ENCODE assay signal across 9 cellular contexts in genomic region chr6:26533532-26533931, GRCh38. TPM values are rescaled to one million over a fixed set of nuclear protein-coding genes. Genes with fewer than 3 reads are reported as not detected.
DNase-seq lines count a peak whose midpoint lies in the region; ATAC-seq and TF ChIP-seq lines count a peak whose summit lies in the region.
"Had no signal": no experiment of that assay in that cellular context is flagged by ENCODE, and none has a peak within 500 bp of the region (broad histone marks: within the 10 kb centered on the region; RNA-seq: fewer than 3 reads in every experiment).

No MANE protein-coding gene starts in this region.

- DNase-seq in CD8-positive, alpha-beta T cell, result no peak
- DNase-seq in PC-9 (no peak), epithelial cell of esophagus (ENCODE audit: low read depth) (no peak), NCI-H146 treated with DMSO at 0.1 percent for 48 hours (lab: John Stamatoyannopoulos, UW; ENCODE audit: unreplicated experiment) (no peak), EL (no peak)

- H3K9me3 Mint-ChIP-seq in CD8-positive, alpha-beta T cell, result no peaks in the 10 kb centered on the region

- H3K9ac ChIP-seq in parathyroid adenoma, result no peak overlapping the region

- peak overlapping the region; percentile 97 for H3K27ac Mint-ChIP-seq in CD8-positive, alpha-beta T cell

- H3K27me3 ChIP-seq in CD8-positive, alpha-beta T cell (ENCODE audit: insufficient read depth, low read length), result no peaks in the 10 kb centered on the region
- no peaks in the 10 kb centered on the region for H3K27me3 ChIP-seq in PC-9 (ENCODE audit: insufficient read depth, low read depth)
- H3K27me3 ChIP-seq in parathyroid adenoma (ENCODE audit: control insufficient read depth, insufficient read depth, low read length), result no peaks in the 10 kb centered on the region

- POLR2A ChIA-PET in CD8-positive, alpha-beta T cell (lab: Charles Lee), result interaction anchor here (0.7 to 2.4 kb wide), 15 partner anchors 12 to 600 kb away, joined by 3 to 21 read pairs (median 4); a partner anchor contains a TSS
- POLR2A ChIA-PET in PC-9 (lab: Charles Lee; ENCODE audit: unreplicated experiment), result interaction anchor here (0.5 to 1.0 kb wide), 9 partner anchors 11 to 664 kb away, joined by 3 to 15 read pairs (median 4); a partner anchor contains a TSS

- H3K4me3 ChIP-seq in CD8-positive, alpha-beta T cell (ENCODE audit: low read depth, low read length), result peak overlapping the region; percentile 80
- peak overlapping the region; percentile 81 for H3K4me3 ChIP-seq in PC-9
- peak overlapping the region; percentile 76 for H3K4me3 ChIP-seq in epithelial cell of esophagus (ENCODE audit: low read length)
- H3K4me3 ChIP-seq in parathyroid adenoma (ENCODE audit: low read depth, low read length), result peak overlapping the region; percentile 84

- H2AFZ ChIP-seq in PC-9, result peak overlapping the region; percentile 88
- peak overlapping the region; percentile 66 for H2AFZ ChIP-seq in parathyroid adenoma

- intact Hi-C loops in CD8-positive, alpha-beta T cell (cut with DNase I, micrococcal nuclease), result loop anchor here (2.0 to 10.0 kb wide), 5 partner anchors 93 to 1609 kb away; partner anchors contain the start of gene BTN3A3 (in 1 of the 2)
- intact Hi-C loops in PC-9 (cut with micrococcal nuclease; ENCODE audit: unreplicated experiment), result loop anchor here (1.0 kb wide), 1 partner anchor 12 kb away; no protein-coding TSS in a partner anchor

- H3K36me3 Mint-ChIP-seq in CD8-positive, alpha-beta T cell, result peaks cover 22% of the 10 kb centered on the region

- peak overlapping the region; percentile 83 for H3K4me2 ChIP-seq in PC-9
- peak overlapping the region; percentile 94 for H3K4me2 ChIP-seq in parathyroid adenoma (ENCODE audit: low read length)

- BruUV-seq in PC-9 (replicated peaks; lab: Mats Ljungman, UMichigan), result no TSS peak

- H3K27me3 Mint-ChIP-seq in CD8-positive, alpha-beta T cell (ENCODE audit: low read depth), result peaks cover 2% of the 10 kb centered on the region

- H3F3A ChIP-seq in PC-9 (ENCODE audit: insufficient read depth, low read depth), result peaks cover 42% of the 10 kb centered on the region; the same call in 1 of the 2 replicates

- H3K4me3 Mint-ChIP-seq in CD8-positive, alpha-beta T cell, result peak overlapping the region; percentile 100

- H3K9me2 ChIP-seq in PC-9 (ENCODE audit: insufficient read depth), result no peaks in the 10 kb centered on the region

- H3K36me3 ChIP-seq in CD8-positive, alpha-beta T cell (ENCODE audit: insufficient read depth, low read length), result no peaks in the 10 kb centered on the region
- H3K36me3 ChIP-seq in PC-9 (ENCODE audit: low read depth) (no peaks in the 10 kb centered on the region), parathyroid adenoma (ENCODE audit: control insufficient read depth, insufficient read depth, low read length) (no peaks in the 10 kb centered on the region)

- H3K4me1 ChIP-seq in CD8-positive, alpha-beta T cell (ENCODE audit: insufficient read depth, low read length), result peaks cover 25% of the 10 kb centered on the region
- H3K4me1 ChIP-seq in PC-9 (replicated peaks; ENCODE audit: insufficient read depth) (peaks cover 15% of the 10 kb centered on the region), parathyroid adenoma (peaks cover 6% of the 10 kb centered on the region)

- H3K9me3 ChIP-seq in CD8-positive, alpha-beta T cell (ENCODE audit: low read length), result no peaks in the 10 kb centered on the region
- H3K9me3 ChIP-seq in PC-9 (ENCODE audit: insufficient read depth, low read depth) (no peaks in the 10 kb centered on the region), parathyroid adenoma (ENCODE audit: control insufficient read depth, low read length) (no peaks in the 10 kb centered on the region)

- no peak for TF ChIP-seq CTCF in CD8-positive, alpha-beta T cell (IDR thresholded peaks at IDR 0.05)
- TF ChIP-seq CTCF in PC-9 (conservative IDR thresholded peaks at IDR 0.05), result no peak
- no peak for TF ChIP-seq CTCF in epithelial cell of esophagus (IDR thresholded peaks at IDR 0.05; ENCODE audit: insufficient read depth, low read depth, low read length, missing control alignments)
- TF ChIP-seq CTCF in parathyroid adenoma (IDR thresholded peaks at IDR 0.05), result no peak

- peaks cover 46% of the 10 kb centered on the region for H3K4me1 Mint-ChIP-seq in CD8-positive, alpha-beta T cell (ENCODE audit: low read depth)

- peak overlapping the region; percentile 53 for H3K27ac ChIP-seq in CD8-positive, alpha-beta T cell (ENCODE audit: low read depth, low read length)
- H3K27ac ChIP-seq in PC-9 (peak overlapping the region; percentile 21; the same call in 1 of the 2 replicates), parathyroid adenoma (peak overlapping the region; percentile 59)

- CTCF ChIA-PET in CD8-positive, alpha-beta T cell (lab: Charles Lee), result interaction anchor here (0.8 to 2.2 kb wide), 9 partner anchors 9 to 192 kb away, joined by 3 to 14 read pairs (median 6); no protein-coding TSS in a partner anchor
- CTCF ChIA-PET in PC-9 (lab: Charles Lee), result interaction anchor here (0.6 to 1.0 kb wide), 4 partner anchors 204 to 336 kb away, joined by 3 to 6 read pairs (median 4); no protein-coding TSS in a partner anchor

- ATAC-seq in CD8-positive, alpha-beta T cell, result no peak
- no peak for ATAC-seq in GM21717 (IDR thresholded peaks at IDR 0.05; ENCODE audit: unreplicated experiment)
- ATAC-seq in HG03039 (IDR thresholded peaks at IDR 0.05; ENCODE audit: unreplicated experiment), result no peak

- H4K20me1 ChIP-seq in PC-9 (ENCODE audit: insufficient read depth), result no peaks in the 10 kb centered on the region

- H3K79me2 ChIP-seq in PC-9 (ENCODE audit: low read depth) (no peaks in the 10 kb centered on the region), parathyroid adenoma (no peaks in the 10 kb centered on the region)

RNA-seq across cellular contexts. Expression of gene HMGN4, which starts 4.6 kb away (rescaled TPM):
- total RNA-seq in CD8-positive, alpha-beta T cell, result 10 to 100 TPM; 24.8 to 33.7 TPM
- total RNA-seq in PC-9 (2021), result 86.9 and 90.5 TPM in 2 replicates

RNA-seq across cellular contexts. Expression of gene BTN1A1, which starts 33.4 kb away (rescaled TPM):
- not detected for total RNA-seq in CD8-positive, alpha-beta T cell
- total RNA-seq in PC-9 (2021), result not detected in 2 replicates
- total RNA-seq: glomerular endothelial cell had no signal
